Comparison of ENCODE assay signal across 6 cellular contexts in the genomic region with DNA sequence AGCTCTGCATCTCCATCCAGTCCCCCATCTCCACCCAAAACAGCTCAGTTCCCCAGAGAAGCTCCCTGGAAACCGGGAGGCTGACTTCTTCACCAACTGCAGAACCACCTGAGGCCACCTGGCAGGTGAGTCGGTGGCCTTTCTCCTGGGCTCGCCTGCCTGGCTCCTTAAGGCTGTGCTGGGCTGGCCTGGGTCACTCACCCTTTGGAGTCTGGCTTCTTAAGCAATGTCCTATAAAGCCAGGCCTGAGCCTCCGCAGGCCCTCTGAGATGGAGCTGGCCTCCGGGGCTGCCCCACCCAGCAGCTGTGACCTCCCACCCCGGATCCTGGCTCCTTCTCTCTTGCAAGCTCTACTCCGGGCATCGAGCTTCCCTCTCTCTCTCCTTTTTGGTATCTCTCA. TPM values are rescaled to one million over a fixed set of nuclear protein-coding genes. Genes with fewer than 3 reads are reported as not detected.
"Had no signal": no experiment of that assay in that cellular context is flagged by ENCODE, and none has a peak within 500 bp of the region (broad histone marks: within the 10 kb centered on the region; RNA-seq: fewer than 3 reads in every experiment).

No MANE protein-coding gene starts in this region.

RNA-seq across cellular contexts. Expression of a gene that starts 46.1 kb away (rescaled TPM):
- total RNA-seq: activated CD4-positive, alpha-beta memory T cell treated with anti-CD3 and anti-CD28 coated beads for 36 hours; activated CD4-positive, alpha-beta T cell treated with anti-CD3 and anti-CD28 coated beads, Interleukin-2, amount 10 ng/mL, durations not matched to agents 7 days and 5 days; activated T-cell treated with anti-CD3 and anti-CD28 coated beads, Interleukin-2, amount 50 U/mL, for 4 hours; NCI-H460; PC-9; T-cell had no signal
